In the genomic region with DNA sequence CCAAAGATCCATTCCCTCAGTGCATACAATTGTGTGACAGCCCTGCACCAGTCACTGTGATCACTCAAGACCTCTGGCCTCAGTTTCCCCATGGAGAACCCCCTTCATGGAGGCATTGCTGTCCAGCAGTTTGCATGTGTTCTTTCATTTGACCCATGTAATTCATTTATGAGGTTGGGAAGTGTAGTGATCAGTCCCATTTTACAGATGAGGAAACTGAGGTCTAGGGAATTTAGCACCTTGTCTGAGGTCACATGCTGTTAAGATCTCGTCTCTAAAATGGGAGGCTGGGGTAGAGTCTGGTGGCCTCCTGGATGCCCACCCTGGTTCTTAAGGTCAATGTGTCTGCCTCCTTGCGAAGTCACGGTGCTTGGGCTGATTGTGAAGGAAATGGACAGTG, we compare ENCODE assay signal across 15 cellular contexts. TPM values are rescaled to one million over a fixed set of nuclear protein-coding genes. Genes with fewer than 3 reads are reported as not detected.
A peak's percentile ranks its signal among the peaks of the same experiment; 100 is the strongest.
DNase-seq lines count a peak whose midpoint lies in the region; ATAC-seq and TF ChIP-seq lines count a peak whose summit lies in the region.
"Had no signal": no experiment of that assay in that cellular context is flagged by ENCODE, and none has a peak within 500 bp of the region (broad histone marks: within the 10 kb centered on the region; RNA-seq: fewer than 3 reads in every experiment).

No MANE protein-coding gene starts in this region.

- no peak overlapping the region for H3K27ac Mint-ChIP-seq in activated naive CD8-positive, alpha-beta T cell treated with anti-CD3 and anti-CD28 coated beads, Interleukin-2, amount 10 ng/mL, durations not matched to agents 7 days and 5 days
- no peak overlapping the region for H3K27ac Mint-ChIP-seq in activated naive CD8-positive, alpha-beta T cell treated with anti-CD3 and anti-CD28 coated beads, Interleukin-2, amount 50 U/mL, for 24 hours
- peak overlapping the region in 4 of 5 experiments; percentile 4 to 65 (median 36) for H3K27ac Mint-ChIP-seq in brain
- H3K27ac Mint-ChIP-seq in osteocyte (ENCODE audit: unreplicated experiment), result no peak overlapping the region
- H3K27ac Mint-ChIP-seq in progenitor cell of endocrine pancreas, result no peak overlapping the region
- H3K27ac Mint-ChIP-seq: GM23338, H9 had no signal

- no peak overlapping the region for H3K4me3 Mint-ChIP-seq in activated naive CD8-positive, alpha-beta T cell treated with anti-CD3 and anti-CD28 coated beads, Interleukin-2, amount 10 ng/mL, durations not matched to agents 7 days and 5 days
- H3K4me3 Mint-ChIP-seq in activated naive CD8-positive, alpha-beta T cell treated with anti-CD3 and anti-CD28 coated beads, Interleukin-2, amount 50 U/mL, for 24 hours, result no peak overlapping the region
- no peak overlapping the region for H3K4me3 Mint-ChIP-seq in brain
- no peak overlapping the region for H3K4me3 Mint-ChIP-seq in osteocyte (ENCODE audit: unreplicated experiment)
- H3K4me3 Mint-ChIP-seq in progenitor cell of endocrine pancreas (ENCODE audit: low read depth), result no peak overlapping the region
- H3K4me3 Mint-ChIP-seq: CD4-positive, alpha-beta memory T cell; GM23338; H9 had no signal

- no peaks in the 10 kb centered on the region for H3K36me3 Mint-ChIP-seq in activated naive CD8-positive, alpha-beta T cell treated with anti-CD3 and anti-CD28 coated beads, Interleukin-2, amount 10 ng/mL, durations not matched to agents 7 days and 5 days
- H3K36me3 Mint-ChIP-seq in activated naive CD8-positive, alpha-beta T cell treated with anti-CD3 and anti-CD28 coated beads, Interleukin-2, amount 50 U/mL, for 24 hours (ENCODE audit: low read depth), result no peaks in the 10 kb centered on the region
- H3K36me3 Mint-ChIP-seq in brain, result peaks cover 5% of the 10 kb centered on the region
- H3K36me3 Mint-ChIP-seq in osteocyte (ENCODE audit: unreplicated experiment), result no peaks in the 10 kb centered on the region
- no peaks in the 10 kb centered on the region for H3K36me3 Mint-ChIP-seq in progenitor cell of endocrine pancreas (ENCODE audit: insufficient read depth)
- H3K36me3 Mint-ChIP-seq: CD4-positive, alpha-beta memory T cell had no signal

- no peak for TF ChIP-seq CTCF in brain (conservative IDR thresholded peaks at IDR 0.05)
- TF ChIP-seq CTCF in osteocyte (IDR thresholded peaks at IDR 0.05), result no peak
- TF ChIP-seq CTCF in progenitor cell of endocrine pancreas (IDR thresholded peaks at IDR 0.05; ENCODE audit: unreplicated experiment), result no peak

- H3K4me1 Mint-ChIP-seq in activated naive CD8-positive, alpha-beta T cell treated with anti-CD3 and anti-CD28 coated beads, Interleukin-2, amount 10 ng/mL, durations not matched to agents 7 days and 5 days, result no peaks in the 10 kb centered on the region
- no peaks in the 10 kb centered on the region for H3K4me1 Mint-ChIP-seq in activated naive CD8-positive, alpha-beta T cell treated with anti-CD3 and anti-CD28 coated beads, Interleukin-2, amount 50 U/mL, for 24 hours
- H3K4me1 Mint-ChIP-seq in brain, result peaks cover 46% of the 10 kb centered on the region
- peaks cover 1% of the 10 kb centered on the region for H3K4me1 Mint-ChIP-seq in osteocyte (ENCODE audit: unreplicated experiment)
- H3K4me1 Mint-ChIP-seq in progenitor cell of endocrine pancreas (ENCODE audit: low read depth), result peaks cover 1% of the 10 kb centered on the region
- H3K4me1 Mint-ChIP-seq: CD4-positive, alpha-beta memory T cell had no signal

- no peak for ATAC-seq in activated naive CD8-positive, alpha-beta T cell treated with anti-CD3 and anti-CD28 coated beads, Interleukin-2, amount 10 ng/mL, durations not matched to agents 7 days and 5 days (ENCODE audit: low read depth)
- ATAC-seq in activated naive CD8-positive, alpha-beta T cell treated with anti-CD3 and anti-CD28 coated beads, Interleukin-2, amount 50 U/mL, for 24 hours, result no peak
- ATAC-seq: GM23338 had no signal

- peak; percentile 15 for DNase-seq in activated CD8-positive, alpha-beta memory T cell treated with anti-CD3 and anti-CD28 coated beads for 24 hours
- no peak for DNase-seq in activated CD8-positive, alpha-beta memory T cell treated with anti-CD3 and anti-CD28 coated beads, Interleukin-2, amount 50 U/mL, for 4 hours
- DNase-seq in activated naive CD8-positive, alpha-beta T cell treated with anti-CD3 and anti-CD28 coated beads, Interleukin-2, amount 10 ng/mL, durations not matched to agents 7 days and 5 days, result peak; percentile 5
- DNase-seq in activated naive CD8-positive, alpha-beta T cell treated with anti-CD3 and anti-CD28 coated beads, Interleukin-2, amount 50 U/mL, for 24 hours, result no peak
- peak; percentile 56 for DNase-seq in osteocyte (ENCODE audit: extremely low spot score, unreplicated experiment)
- DNase-seq in stimulated activated CD4-positive, alpha-beta T cell treated with anti-CD3 and anti-CD28 coated beads, Interleukin-15, amount 100 ng/mL, for 24 hours, result no peak
- DNase-seq in progenitor cell of endocrine pancreas (ENCODE audit: low spot score, unreplicated experiment), result no peak
- DNase-seq: ACHN; CD4-positive, alpha-beta memory T cell; DMS79 treated with DMSO at 0.1 percent for 48 hours; EL; H9 had no signal

- H3K27me3 Mint-ChIP-seq in activated naive CD8-positive, alpha-beta T cell treated with anti-CD3 and anti-CD28 coated beads, Interleukin-2, amount 10 ng/mL, durations not matched to agents 7 days and 5 days, result no peaks in the 10 kb centered on the region
- no peaks in the 10 kb centered on the region for H3K27me3 Mint-ChIP-seq in activated naive CD8-positive, alpha-beta T cell treated with anti-CD3 and anti-CD28 coated beads, Interleukin-2, amount 50 U/mL, for 24 hours
- H3K27me3 Mint-ChIP-seq in brain (peaks cover 8% of the 10 kb centered on the region), osteocyte (ENCODE audit: unreplicated experiment) (peaks cover 18% of the 10 kb centered on the region), progenitor cell of endocrine pancreas (no peaks in the 10 kb centered on the region)
- H3K27me3 Mint-ChIP-seq: CD4-positive, alpha-beta memory T cell had no signal

- H3K9me3 Mint-ChIP-seq in activated naive CD8-positive, alpha-beta T cell treated with anti-CD3 and anti-CD28 coated beads, Interleukin-2, amount 10 ng/mL, durations not matched to agents 7 days and 5 days, result no peaks in the 10 kb centered on the region
- H3K9me3 Mint-ChIP-seq in activated naive CD8-positive, alpha-beta T cell treated with anti-CD3 and anti-CD28 coated beads, Interleukin-2, amount 50 U/mL, for 24 hours, result no peaks in the 10 kb centered on the region
- H3K9me3 Mint-ChIP-seq in brain, result peaks cover 0 to 6% (median 5%) of the 10 kb centered on the region in 5 experiments
- H3K9me3 Mint-ChIP-seq in osteocyte (ENCODE audit: unreplicated experiment), result no peaks in the 10 kb centered on the region
- H3K9me3 Mint-ChIP-seq in progenitor cell of endocrine pancreas (ENCODE audit: low read depth), result no peaks in the 10 kb centered on the region
- H3K9me3 Mint-ChIP-seq: CD4-positive, alpha-beta memory T cell; GM23338; H9 had no signal

- POLR2A ChIA-PET in activated naive CD8-positive, alpha-beta T cell treated with anti-CD3 and anti-CD28 coated beads, Interleukin-2, amount 10 ng/mL, durations not matched to agents 7 days and 5 days (lab: Charles Lee), result no interaction called here

RNA-seq across cellular contexts. Expression of gene LDLRAD4, which starts 19.1 kb away (rescaled TPM):
- 10 to 100 TPM; 40.3 to 44.3 TPM for total RNA-seq in activated naive CD8-positive, alpha-beta T cell treated with anti-CD3 and anti-CD28 coated beads, Interleukin-2, amount 10 ng/mL, durations not matched to agents 7 days and 5 days
- 20.2 TPM for polyA plus RNA-seq in brain (ENCODE audit: insufficient read depth, low read depth, low replicate concordance)
- 18.7 and 20.4 TPM in 2 replicates for total RNA-seq in osteocyte
- total RNA-seq in progenitor cell of endocrine pancreas, result 3.4 and 3.8 TPM in 2 replicates
- total RNA-seq: HT1080 had no signal

Comparison
In these comparisons a context has a peak if more than half of its experiments do, and no peak if none do; other contexts are left out.
1. DNase-seq: peak in activated CD8-positive, alpha-beta memory T cell treated with anti-CD3 and anti-CD28 coated beads for 24 hours (single experiment), activated naive CD8-positive, alpha-beta T cell treated with anti-CD3 and anti-CD28 coated beads, Interleukin-2, amount 10 ng/mL, durations not matched to agents 7 days and 5 days (single experiment) and osteocyte (single experiment); none in activated CD8-positive, alpha-beta memory T cell treated with anti-CD3 and anti-CD28 coated beads, Interleukin-2, amount 50 U/mL, for 4 hours (single experiment), activated naive CD8-positive, alpha-beta T cell treated with anti-CD3 and anti-CD28 coated beads, Interleukin-2, amount 50 U/mL, for 24 hours (single experiment), stimulated activated CD4-positive, alpha-beta T cell treated with anti-CD3 and anti-CD28 coated beads, Interleukin-15, amount 100 ng/mL, for 24 hours (single experiment) and progenitor cell of endocrine pancreas (single experiment).
2. H3K27ac Mint-ChIP-seq: peak in brain (4 of 5); none in activated naive CD8-positive, alpha-beta T cell treated with anti-CD3 and anti-CD28 coated beads, Interleukin-2, amount 10 ng/mL, durations not matched to agents 7 days and 5 days (single experiment), activated naive CD8-positive, alpha-beta T cell treated with anti-CD3 and anti-CD28 coated beads, Interleukin-2, amount 50 U/mL, for 24 hours (single experiment), osteocyte (single experiment) and progenitor cell of endocrine pancreas (single experiment).